8 cellular contexts compared by ENCODE assay signal in genomic region chr20:38033330-38034107, GRCh38. TPM values are rescaled to one million over a fixed set of nuclear protein-coding genes. Genes with fewer than 3 reads are reported as not detected.
DNase-seq lines count a peak whose midpoint lies in the region; ATAC-seq, FAIRE-seq and TF ChIP-seq lines count a peak whose summit lies in the region.

TSS of gene RPRD1B (plus strand) at chr20:38033746. CDS start at chr20:38033948, 202 bp downstream.
TSS of gene TTI1 (minus strand) at chr20:38033456. CDS start at chr20:38013816, 19,640 bp downstream.

- peaks cover 4 to 66% (median 54%) of the 10 kb centered on the region in 9 donors for H3K4me1 ChIP-seq in heart right ventricle

- H3K4me1 Mint-ChIP-seq in T-helper 1 cell treated with Interleukin-12 subunit alpha and Interleukin-12 subunit beta and Interleukin-4 antibody, amounts not matched to agents 30 μg/mL and 1 μg/mL, for 36 hours (ENCODE audit: low read depth), result peaks cover 50% of the 10 kb centered on the region
- peaks cover 36% of the 10 kb centered on the region for H3K4me1 Mint-ChIP-seq in type B pancreatic cell (ENCODE audit: unreplicated experiment)

- H3K27me3 Mint-ChIP-seq in T-helper 1 cell treated with Interleukin-12 subunit alpha and Interleukin-12 subunit beta and Interleukin-4 antibody, amounts not matched to agents 30 μg/mL and 1 μg/mL, for 36 hours (ENCODE audit: low read depth), result no peaks in the 10 kb centered on the region
- no peaks in the 10 kb centered on the region for H3K27me3 Mint-ChIP-seq in type B pancreatic cell

- no peaks in the 10 kb centered on the region for H3K9me3 Mint-ChIP-seq in T-helper 1 cell treated with Interleukin-12 subunit alpha and Interleukin-12 subunit beta and Interleukin-4 antibody, amounts not matched to agents 30 μg/mL and 1 μg/mL, for 36 hours
- H3K9me3 Mint-ChIP-seq in type B pancreatic cell, result peaks cover 16% of the 10 kb centered on the region

- FAIRE-seq in GM12891 (lab: Jason Lieb, UNC), result peak; percentile 96

- TF ChIP-seq POLR2A in GM12891 (IDR thresholded peaks at IDR 0.05; ENCODE audit: low read depth, low read length), result peak; percentile 77

- intact Hi-C loops in heart right ventricle (cut with DNase I) (no loop called here), posterior cingulate gyrus (cut with DNase I) (no loop called here)

- peaks cover 19% of the 10 kb centered on the region for H3K36me3 Mint-ChIP-seq in T-helper 1 cell treated with Interleukin-12 subunit alpha and Interleukin-12 subunit beta and Interleukin-4 antibody, amounts not matched to agents 30 μg/mL and 1 μg/mL, for 36 hours (ENCODE audit: low read depth)
- H3K36me3 Mint-ChIP-seq in type B pancreatic cell, result peaks cover 38% of the 10 kb centered on the region

- 0 to 1% methylated on average over 67 to 69 of the region's 69 CpGs for WGBS in heart right ventricle, 2 donors

- H3K27me3 ChIP-seq in heart right ventricle, result no peaks in the 10 kb centered on the region

- peak within 1 kb of the TSS; percentile 98 for H3K27ac Mint-ChIP-seq in T-helper 1 cell treated with Interleukin-12 subunit alpha and Interleukin-12 subunit beta and Interleukin-4 antibody, amounts not matched to agents 30 μg/mL and 1 μg/mL, for 36 hours
- peak within 1 kb of the TSS; percentile 91 for H3K27ac Mint-ChIP-seq in type B pancreatic cell

- H3K27ac ChIP-seq in heart right ventricle, result peak within 1 kb of the TSS; percentile 90 to 98 (median 97)

- DNase-seq in GM12891 (ENCODE audit: insufficient read length, low spot score) (peak; percentile 83), NCI-H146 treated with DMSO at 0.1 percent for 48 hours (lab: John Stamatoyannopoulos, UW; ENCODE audit: unreplicated experiment) (peak; percentile 90), amniotic stem cell (lab: John Stamatoyannopoulos, UW) (peak; percentile 70), heart right ventricle (peak; percentile 90 to 93), posterior cingulate gyrus (peak; percentile 79 to 98 (median 90)), type B pancreatic cell (ENCODE audit: extremely low spot score, unreplicated experiment) (peak; percentile 91)

- ATAC-seq in HG02840 (IDR thresholded peaks at IDR 0.05; ENCODE audit: low FRiP score, unreplicated experiment), result peak; percentile 75
- peak; percentile 96 to 99 (median 98) for ATAC-seq in heart right ventricle

- TF ChIP-seq CTCF in heart right ventricle (IDR thresholded peaks at IDR 0.05) (peak in 2 of 9 donors; percentile 3 to 6), type B pancreatic cell (conservative IDR thresholded peaks at IDR 0.05) (no peak)

- peak within 1 kb of the TSS; percentile 97 for H3K4me3 Mint-ChIP-seq in T-helper 1 cell treated with Interleukin-12 subunit alpha and Interleukin-12 subunit beta and Interleukin-4 antibody, amounts not matched to agents 30 μg/mL and 1 μg/mL, for 36 hours
- H3K4me3 Mint-ChIP-seq in type B pancreatic cell, result peak within 1 kb of the TSS; percentile 96

- H3K36me3 ChIP-seq in heart right ventricle, result peaks cover 0 to 32% (median 0%) of the 10 kb centered on the region in 9 donors

- H3K4me3 ChIP-seq in heart right ventricle, result peak within 1 kb of the TSS; percentile 71 to 99 (median 95)

- peaks cover 0 to 7% (median 0%) of the 10 kb centered on the region in 11 donors for H3K9me3 ChIP-seq in heart right ventricle

TF ChIP-seq in GM12891, 5 proteins besides CTCF, POLR2A, EP300 and RAD21:
- TF ChIP-seq PAX5 (IDR thresholded peaks at IDR 0.05; ENCODE audit: insufficient read depth, low read length, severe bottlenecking) (no peak), POLR2AphosphoS5 (IDR thresholded peaks at IDR 0.05; ENCODE audit: low read depth, low read length) (peak; percentile 79), TAF1 (IDR thresholded peaks at IDR 0.05; ENCODE audit: low read depth, low read length) (peak; percentile 84)
TF ChIP-seq in GM12891: peak in this region for 2.

RNA-seq across cellular contexts. Expression of gene RPRD1B, which starts in this region (rescaled TPM):
- polyA plus RNA-seq in GM12891 (2012; ENCODE audit: low read depth, missing spikeins), result 10.5 TPM
- total RNA-seq in heart right ventricle (10 to 100 TPM; 40.6 to 78.1 (median 48.8) TPM), type B pancreatic cell (ENCODE audit: low replicate concordance) (29.7 and 41.9 TPM in 2 replicates)
- polyA plus RNA-seq in heart right ventricle, result 10 to 100 TPM; 10.4 to 14.5 TPM

RNA-seq across cellular contexts. Expression of gene TTI1, which starts in this region (rescaled TPM):
- polyA plus RNA-seq in GM12891 (2012; ENCODE audit: low read depth, missing spikeins), result 13.6 TPM
- total RNA-seq in heart right ventricle (10 to 100 TPM in 8 of 10 donors, 1 to 10 TPM in 2; 9.1 to 14.8 (median 11.3) TPM), type B pancreatic cell (ENCODE audit: low replicate concordance) (25.1 and 43.8 TPM in 2 replicates)
- 10 to 100 TPM in 1 of 2 donors, 1 to 10 TPM in 1; 8.3 to 10.4 TPM for polyA plus RNA-seq in heart right ventricle

Comparison
In these comparisons a context has a peak if more than half of its experiments do, and no peak if none do; other contexts are left out.
1. Peak in every context shown above with its lines: DNase-seq, ATAC-seq, H3K4me3 ChIP-seq and H3K27ac ChIP-seq.